In genomic region chr3:128317698-128318231, GRCh38 we compare ENCODE assay signal across 13 cellular contexts.
DNase-seq lines count a peak whose midpoint lies in the region; ATAC-seq and TF ChIP-seq lines count a peak whose summit lies in the region.
"Had no signal": no experiment of that assay in that cellular context is flagged by ENCODE, and none has a peak within 500 bp of the region (broad histone marks: within the 10 kb centered on the region; RNA-seq: fewer than 3 reads in every experiment).

No MANE protein-coding gene starts in this region.

- H3K36me3 Mint-ChIP-seq in CD8-positive, alpha-beta memory T cell = peaks cover 0 to 23% (median 12%) of the 10 kb centered on the region in 3 donors
- H3K36me3 Mint-ChIP-seq in activated naive CD8-positive, alpha-beta T cell treated with anti-CD3 and anti-CD28 coated beads, Interleukin-2, amount 50 U/mL, for 24 hours (ENCODE audit: low read depth) = peaks cover 5% of the 10 kb centered on the region
- H3K36me3 Mint-ChIP-seq in osteocyte (ENCODE audit: unreplicated experiment) = peaks cover 5% of the 10 kb centered on the region
- H3K36me3 Mint-ChIP-seq in T-helper 2 cell treated with Interferon-gamma antibody and Interleukin-4, amounts not matched to agents 5 μg/mL and 100 μg/mL, for 36 hours (ENCODE audit: low read depth) = no peaks in the 10 kb centered on the region
- H3K36me3 Mint-ChIP-seq: natural killer cell treated with Interleukin-12 subunit alpha and Interleukin-12 subunit beta and Interleukin-15 and Interleukin-18, amount 100 ng/mL, for 72 hours had no signal

- POLR2A ChIA-PET in CD8-positive, alpha-beta memory T cell (lab: Charles Lee) = no interaction called here

- no peaks in the 10 kb centered on the region for H3K9me3 ChIP-seq in CD8-positive, alpha-beta memory T cell (ENCODE audit: low read length)

- H3K27ac ChIP-seq in 22Rv1 = peak overlapping the region; percentile 92
- H3K27ac ChIP-seq in CD8-positive, alpha-beta memory T cell (ENCODE audit: low read depth, low read length) = no peak overlapping the region
- H3K27ac ChIP-seq: brain microvascular endothelial cell had no signal

- DNase-seq in CD8-positive, alpha-beta memory T cell = no peak
- DNase-seq in activated naive CD8-positive, alpha-beta T cell treated with anti-CD3 and anti-CD28 coated beads, Interleukin-2, amount 50 U/mL, for 24 hours = no peak
- DNase-seq in mesenteric fat pad (ENCODE audit: low spot score) (peak; percentile 77), osteocyte (ENCODE audit: extremely low spot score, unreplicated experiment) (no peak), SIG-M5 treated with dmso at 0.1 percent for 504 hours (lab: John Stamatoyannopoulos, UW; ENCODE audit: unreplicated experiment) (no peak), NCI-H1417 treated with DMSO at 0.1 percent for 48 hours (lab: John Stamatoyannopoulos, UW) (no peak)
- DNase-seq in T-helper 2 cell treated with Interferon-gamma antibody and Interleukin-4, amounts not matched to agents 5 μg/mL and 100 μg/mL, for 36 hours (ENCODE audit: low spot score) = no peak
- DNase-seq: brain microvascular endothelial cell, SIG-M5 had no signal

- H3K36me3 ChIP-seq in CD8-positive, alpha-beta memory T cell (ENCODE audit: insufficient read depth, low read length) = no peaks in the 10 kb centered on the region
- H3K36me3 ChIP-seq: brain microvascular endothelial cell had no signal

- H3K27me3 ChIP-seq in CD8-positive, alpha-beta memory T cell (ENCODE audit: insufficient read depth, low read length, poor library complexity, severe bottlenecking) = no peaks in the 10 kb centered on the region
- H3K27me3 ChIP-seq: brain microvascular endothelial cell had no signal

- no peak for ATAC-seq in activated naive CD8-positive, alpha-beta T cell treated with anti-CD3 and anti-CD28 coated beads, Interleukin-2, amount 50 U/mL, for 24 hours
- ATAC-seq: HCT116; natural killer cell treated with Interleukin-12 subunit alpha and Interleukin-12 subunit beta and Interleukin-15 and Interleukin-18, amount 100 ng/mL, for 72 hours had no signal

- H3K4me1 ChIP-seq in CD8-positive, alpha-beta memory T cell (ENCODE audit: insufficient read depth, low read length) = peaks cover 89% of the 10 kb centered on the region

- no peaks in the 10 kb centered on the region for H3K27me3 Mint-ChIP-seq in CD8-positive, alpha-beta memory T cell
- H3K27me3 Mint-ChIP-seq in activated naive CD8-positive, alpha-beta T cell treated with anti-CD3 and anti-CD28 coated beads, Interleukin-2, amount 50 U/mL, for 24 hours = no peaks in the 10 kb centered on the region
- no peaks in the 10 kb centered on the region for H3K27me3 Mint-ChIP-seq in osteocyte (ENCODE audit: unreplicated experiment)
- H3K27me3 Mint-ChIP-seq in T-helper 2 cell treated with Interferon-gamma antibody and Interleukin-4, amounts not matched to agents 5 μg/mL and 100 μg/mL, for 36 hours (ENCODE audit: low read depth) = no peaks in the 10 kb centered on the region
- H3K27me3 Mint-ChIP-seq: natural killer cell treated with Interleukin-12 subunit alpha and Interleukin-12 subunit beta and Interleukin-15 and Interleukin-18, amount 100 ng/mL, for 72 hours; stimulated activated naive CD8-positive, alpha-beta T cell treated with anti-CD3 and anti-CD28 coated beads, Interleukin-15, Interleukin-2, amounts not matched to agents 100 ng/mL and 50 ng/mL, for 24 hours had no signal

- TF ChIP-seq CTCF in 22Rv1 (IDR thresholded peaks at IDR 0.05) = no peak
- TF ChIP-seq CTCF in osteocyte (IDR thresholded peaks at IDR 0.05) = no peak

- H3K27ac Mint-ChIP-seq in CD8-positive, alpha-beta memory T cell = peak overlapping the region in 6 of 8 donors; percentile 29 to 92 (median 46)
- H3K27ac Mint-ChIP-seq in activated naive CD8-positive, alpha-beta T cell treated with anti-CD3 and anti-CD28 coated beads, Interleukin-2, amount 50 U/mL, for 24 hours = peak overlapping the region; percentile 22
- H3K27ac Mint-ChIP-seq in osteocyte (ENCODE audit: unreplicated experiment) = no peak overlapping the region
- no peak overlapping the region for H3K27ac Mint-ChIP-seq in T-helper 2 cell treated with Interferon-gamma antibody and Interleukin-4, amounts not matched to agents 5 μg/mL and 100 μg/mL, for 36 hours
- H3K27ac Mint-ChIP-seq: natural killer cell treated with Interleukin-12 subunit alpha and Interleukin-12 subunit beta and Interleukin-15 and Interleukin-18, amount 100 ng/mL, for 72 hours had no signal

- H3K4me3 ChIP-seq in CD8-positive, alpha-beta memory T cell (ENCODE audit: low read length) = no peak overlapping the region

- CTCF ChIA-PET in CD8-positive, alpha-beta memory T cell (lab: Charles Lee) = interaction anchor here (1.0 to 1.6 kb wide), 2 partner anchors 9 to 180 kb away, joined by 3 to 4 read pairs; no protein-coding TSS in a partner anchor

- no peak overlapping the region for H3K4me3 Mint-ChIP-seq in CD8-positive, alpha-beta memory T cell
- H3K4me3 Mint-ChIP-seq in activated naive CD8-positive, alpha-beta T cell treated with anti-CD3 and anti-CD28 coated beads, Interleukin-2, amount 50 U/mL, for 24 hours = no peak overlapping the region
- H3K4me3 Mint-ChIP-seq in osteocyte (ENCODE audit: unreplicated experiment) = no peak overlapping the region
- H3K4me3 Mint-ChIP-seq in T-helper 2 cell treated with Interferon-gamma antibody and Interleukin-4, amounts not matched to agents 5 μg/mL and 100 μg/mL, for 36 hours = no peak overlapping the region
- H3K4me3 Mint-ChIP-seq: natural killer cell treated with Interleukin-12 subunit alpha and Interleukin-12 subunit beta and Interleukin-15 and Interleukin-18, amount 100 ng/mL, for 72 hours; stimulated activated naive CD8-positive, alpha-beta T cell treated with anti-CD3 and anti-CD28 coated beads, Interleukin-15, Interleukin-2, amounts not matched to agents 100 ng/mL and 50 ng/mL, for 24 hours had no signal

- H3K9me3 Mint-ChIP-seq in CD8-positive, alpha-beta memory T cell = no peaks in the 10 kb centered on the region
- H3K9me3 Mint-ChIP-seq in activated naive CD8-positive, alpha-beta T cell treated with anti-CD3 and anti-CD28 coated beads, Interleukin-2, amount 50 U/mL, for 24 hours = no peaks in the 10 kb centered on the region
- no peaks in the 10 kb centered on the region for H3K9me3 Mint-ChIP-seq in osteocyte (ENCODE audit: unreplicated experiment)
- no peaks in the 10 kb centered on the region for H3K9me3 Mint-ChIP-seq in T-helper 2 cell treated with Interferon-gamma antibody and Interleukin-4, amounts not matched to agents 5 μg/mL and 100 μg/mL, for 36 hours
- H3K9me3 Mint-ChIP-seq: natural killer cell treated with Interleukin-12 subunit alpha and Interleukin-12 subunit beta and Interleukin-15 and Interleukin-18, amount 100 ng/mL, for 72 hours; stimulated activated naive CD8-positive, alpha-beta T cell treated with anti-CD3 and anti-CD28 coated beads, Interleukin-15, Interleukin-2, amounts not matched to agents 100 ng/mL and 50 ng/mL, for 24 hours had no signal

- peaks cover 27 to 55% (median 43%) of the 10 kb centered on the region in 3 donors for H3K4me1 Mint-ChIP-seq in CD8-positive, alpha-beta memory T cell
- H3K4me1 Mint-ChIP-seq in activated naive CD8-positive, alpha-beta T cell treated with anti-CD3 and anti-CD28 coated beads, Interleukin-2, amount 50 U/mL, for 24 hours = peaks cover 24% of the 10 kb centered on the region
- H3K4me1 Mint-ChIP-seq in osteocyte (ENCODE audit: unreplicated experiment) = peaks cover 3% of the 10 kb centered on the region
- H3K4me1 Mint-ChIP-seq in T-helper 2 cell treated with Interferon-gamma antibody and Interleukin-4, amounts not matched to agents 5 μg/mL and 100 μg/mL, for 36 hours (ENCODE audit: low read depth) = peaks cover 9% of the 10 kb centered on the region

Comparison
In these comparisons a context has a peak if more than half of its experiments do, and no peak if none do; other contexts are left out.
1. H3K27ac Mint-ChIP-seq: peak in CD8-positive, alpha-beta memory T cell (6 of 8) and activated naive CD8-positive, alpha-beta T cell treated with anti-CD3 and anti-CD28 coated beads, Interleukin-2, amount 50 U/mL, for 24 hours (single experiment); none in osteocyte (single experiment) and T-helper 2 cell treated with Interferon-gamma antibody and Interleukin-4, amounts not matched to agents 5 μg/mL and 100 μg/mL, for 36 hours (single experiment).